8 cellular contexts compared by ENCODE assay signal in the genomic region with DNA sequence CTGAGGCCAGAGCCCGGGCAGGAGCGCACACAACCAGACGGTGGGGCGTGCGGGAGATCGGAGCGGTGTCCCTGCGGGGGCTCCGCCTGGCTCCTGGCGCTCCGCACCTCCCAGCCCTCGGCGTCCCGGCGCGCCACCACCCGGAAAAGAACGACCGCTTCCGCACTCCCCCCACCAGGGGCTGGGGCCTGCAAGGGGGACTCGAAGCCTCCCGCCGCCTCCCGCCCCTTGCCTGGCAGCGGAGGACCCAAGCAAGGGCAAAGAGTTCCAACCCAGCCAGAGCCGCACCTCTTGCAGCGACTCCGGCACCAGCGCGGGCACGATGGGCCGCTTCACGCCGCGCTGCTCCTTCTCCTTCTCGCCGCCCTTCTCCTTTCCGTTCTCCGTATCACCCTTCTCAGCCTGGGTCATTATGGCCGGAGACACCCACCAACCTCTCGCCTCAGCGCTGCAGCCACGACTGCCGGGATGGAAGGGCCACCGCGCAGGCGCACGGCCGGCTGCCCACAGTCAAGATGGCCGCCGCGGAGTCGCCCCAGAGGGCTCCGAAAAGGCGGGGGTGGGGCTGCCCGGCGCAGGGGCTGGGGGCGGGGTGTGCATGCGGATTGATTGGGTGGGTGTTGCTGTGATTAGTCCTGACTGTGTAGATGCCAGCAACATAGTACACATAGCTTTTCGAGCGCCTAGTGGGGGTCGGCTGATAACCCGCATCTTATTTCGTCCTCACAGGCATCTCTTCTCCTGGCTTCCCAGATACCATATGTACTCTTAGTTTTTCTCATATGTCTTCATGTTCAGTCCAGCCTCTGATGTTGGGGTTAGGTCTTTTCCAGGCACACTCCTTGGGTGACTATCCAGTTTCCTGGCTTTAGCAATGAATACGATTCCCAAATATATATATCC. TPM values are rescaled to one million over a fixed set of nuclear protein-coding genes. Genes with fewer than 3 reads are reported as not detected.
DNase-seq lines count a peak whose midpoint lies in the region; ATAC-seq and TF ChIP-seq lines count a peak whose summit lies in the region.

A gene with protein sequence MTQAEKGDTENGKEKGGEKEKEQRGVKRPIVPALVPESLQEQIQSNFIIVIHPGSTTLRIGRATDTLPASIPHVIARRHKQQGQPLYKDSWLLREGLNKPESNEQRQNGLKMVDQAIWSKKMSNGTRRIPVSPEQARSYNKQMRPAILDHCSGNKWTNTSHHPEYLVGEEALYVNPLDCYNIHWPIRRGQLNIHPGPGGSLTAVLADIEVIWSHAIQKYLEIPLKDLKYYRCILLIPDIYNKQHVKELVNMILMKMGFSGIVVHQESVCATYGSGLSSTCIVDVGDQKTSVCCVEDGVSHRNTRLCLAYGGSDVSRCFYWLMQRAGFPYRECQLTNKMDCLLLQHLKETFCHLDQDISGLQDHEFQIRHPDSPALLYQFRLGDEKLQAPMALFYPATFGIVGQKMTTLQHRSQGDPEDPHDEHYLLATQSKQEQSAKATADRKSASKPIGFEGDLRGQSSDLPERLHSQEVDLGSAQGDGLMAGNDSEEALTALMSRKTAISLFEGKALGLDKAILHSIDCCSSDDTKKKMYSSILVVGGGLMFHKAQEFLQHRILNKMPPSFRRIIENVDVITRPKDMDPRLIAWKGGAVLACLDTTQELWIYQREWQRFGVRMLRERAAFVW (minus strand): TSS at position 462 of the 903 bp plus-strand sequence. CDS start 51 bp downstream, at position 411.

- H3K4me1 ChIP-seq in NT2/D1 (ENCODE audit: insufficient read depth, insufficient read length) (peaks cover 3% of the 10 kb centered on the region), endodermal cell (ENCODE audit: control insufficient read depth, insufficient read depth, low read length) (peaks cover 3% of the 10 kb centered on the region)

- H3K4me3 Mint-ChIP-seq in CD4-positive, alpha-beta T cell: peak within 1 kb of the TSS; percentile 100
- peak within 1 kb of the TSS; percentile 97 for H3K4me3 Mint-ChIP-seq in activated CD8-positive, alpha-beta memory T cell treated with anti-CD3 and anti-CD28 coated beads, Interleukin-2, amount 10 ng/mL, durations not matched to agents 7 days and 5 days
- peak within 1 kb of the TSS; percentile 96 for H3K4me3 Mint-ChIP-seq in endodermal cell

- POLR2A ChIA-PET in CD4-positive, alpha-beta T cell (lab: Charles Lee): interaction anchor here (1.2 to 4.7 kb wide), 2 partner anchors 10 to 535 kb away, joined by 4 to 53 read pairs; a partner anchor contains a TSS

- H3K9ac ChIP-seq in NT2/D1 (ENCODE audit: insufficient read length, low read depth) (peak within 1 kb of the TSS; percentile 100), endodermal cell (ENCODE audit: extremely low read depth, low read length, poor library complexity, severe bottlenecking) (peak within 1 kb of the TSS; percentile 89)

- intact Hi-C loops in CD4-positive, alpha-beta T cell (cut with DNase I, micrococcal nuclease): loop anchor here in 1 of 2 experiments (1.0 to 10.0 kb wide), 4 partner anchors 8 to 757 kb away; a partner anchor contains a TSS

- CTCF ChIA-PET in CD4-positive, alpha-beta T cell (lab: Charles Lee): interaction anchor here (1.2 kb wide), 1 partner anchor 8 kb away, joined by 3 read pairs; no protein-coding TSS in a partner anchor
- CTCF ChIA-PET in activated CD8-positive, alpha-beta memory T cell treated with anti-CD3 and anti-CD28 coated beads, Interleukin-2, amount 10 ng/mL, durations not matched to agents 7 days and 5 days (lab: Charles Lee): interaction anchor here (1.0 kb wide), 2 partner anchors 9 to 171 kb away, joined by 3 to 4 read pairs; no protein-coding TSS in a partner anchor

- peaks cover 78% of the 10 kb centered on the region for H3K36me3 Mint-ChIP-seq in CD4-positive, alpha-beta T cell (ENCODE audit: low read depth)
- peaks cover 41% of the 10 kb centered on the region for H3K36me3 Mint-ChIP-seq in activated CD8-positive, alpha-beta memory T cell treated with anti-CD3 and anti-CD28 coated beads, Interleukin-2, amount 10 ng/mL, durations not matched to agents 7 days and 5 days
- peaks cover 40% of the 10 kb centered on the region for H3K36me3 Mint-ChIP-seq in endodermal cell (ENCODE audit: low read depth)

- no peaks in the 10 kb centered on the region for H3K9me3 Mint-ChIP-seq in CD4-positive, alpha-beta T cell
- no peaks in the 10 kb centered on the region for H3K9me3 Mint-ChIP-seq in activated CD8-positive, alpha-beta memory T cell treated with anti-CD3 and anti-CD28 coated beads, Interleukin-2, amount 10 ng/mL, durations not matched to agents 7 days and 5 days (ENCODE audit: low read depth)
- no peaks in the 10 kb centered on the region for H3K9me3 Mint-ChIP-seq in endodermal cell

- H3K27ac ChIP-seq in CD4-positive, alpha-beta T cell (ENCODE audit: low read depth, low read length): peak within 1 kb of the TSS; percentile 78
- H3K27ac ChIP-seq in endodermal cell (ENCODE audit: low read depth, low read length): peak within 1 kb of the TSS; percentile 80

- H3K4me1 Mint-ChIP-seq in CD4-positive, alpha-beta T cell (ENCODE audit: low read depth): peaks cover 44% of the 10 kb centered on the region
- H3K4me1 Mint-ChIP-seq in activated CD8-positive, alpha-beta memory T cell treated with anti-CD3 and anti-CD28 coated beads, Interleukin-2, amount 10 ng/mL, durations not matched to agents 7 days and 5 days: peaks cover 22% of the 10 kb centered on the region
- peaks cover 11% of the 10 kb centered on the region for H3K4me1 Mint-ChIP-seq in endodermal cell

- ATAC-seq in CD4-positive, alpha-beta T cell (ENCODE audit: poor library complexity): peak; percentile 88
- ATAC-seq in GM19397 (IDR thresholded peaks at IDR 0.05; ENCODE audit: unreplicated experiment) (peak; percentile 85), HG03565 (IDR thresholded peaks at IDR 0.05; ENCODE audit: unreplicated experiment) (peak; percentile 69)
- ATAC-seq in activated CD8-positive, alpha-beta memory T cell treated with anti-CD3 and anti-CD28 coated beads, Interleukin-2, amount 10 ng/mL, durations not matched to agents 7 days and 5 days: peak; percentile 94

- H3K36me3 ChIP-seq in NT2/D1 (ENCODE audit: insufficient read depth, insufficient read length, low read length) (peaks cover 71% of the 10 kb centered on the region), endodermal cell (ENCODE audit: control insufficient read depth, insufficient read depth, low read length) (peaks cover 61% of the 10 kb centered on the region)

- no peaks in the 10 kb centered on the region for H3K9me3 ChIP-seq in CD4-positive, alpha-beta T cell (ENCODE audit: control insufficient read depth, low read length)
- no peaks in the 10 kb centered on the region for H3K9me3 ChIP-seq in NT2/D1 (ENCODE audit: insufficient read depth, low read length)
- H3K9me3 ChIP-seq in endodermal cell (ENCODE audit: control insufficient read depth, low read length): no peaks in the 10 kb centered on the region

- no peak for TF ChIP-seq CTCF in CD4-positive, alpha-beta T cell (IDR thresholded peaks at IDR 0.05)
- TF ChIP-seq CTCF in endodermal cell (conservative IDR thresholded peaks at IDR 0.05): peak; percentile 55

- no peaks in the 10 kb centered on the region for H3K27me3 Mint-ChIP-seq in CD4-positive, alpha-beta T cell
- H3K27me3 Mint-ChIP-seq in activated CD8-positive, alpha-beta memory T cell treated with anti-CD3 and anti-CD28 coated beads, Interleukin-2, amount 10 ng/mL, durations not matched to agents 7 days and 5 days: no peaks in the 10 kb centered on the region
- H3K27me3 Mint-ChIP-seq in endodermal cell (ENCODE audit: insufficient read depth): no peaks in the 10 kb centered on the region

- H3K4me3 ChIP-seq in NT2/D1 (ENCODE audit: insufficient read length, low read depth): peak within 1 kb of the TSS; percentile 97
- peak within 1 kb of the TSS; percentile 98 for H3K4me3 ChIP-seq in endodermal cell (ENCODE audit: low read length)

- 2 to 23% methylated on average over 4 to 65 of the region's 65 CpGs for WGBS in endodermal cell (ENCODE audit: insufficient coverage in 1 of 2, insufficient read length in 1 of 2), 2 experiments

- H3K27me3 ChIP-seq in CD4-positive, alpha-beta T cell (ENCODE audit: control insufficient read depth, insufficient read depth, low read length): no peaks in the 10 kb centered on the region
- H3K27me3 ChIP-seq in NT2/D1 (ENCODE audit: insufficient read depth, insufficient read length): no peaks in the 10 kb centered on the region
- H3K27me3 ChIP-seq in endodermal cell (ENCODE audit: control insufficient read depth, insufficient read depth, low read length, poor library complexity, severe bottlenecking): no peaks in the 10 kb centered on the region

- peak within 1 kb of the TSS; percentile 93 for H3K27ac Mint-ChIP-seq in CD4-positive, alpha-beta T cell
- peak within 1 kb of the TSS; percentile 95 for H3K27ac Mint-ChIP-seq in activated CD8-positive, alpha-beta memory T cell treated with anti-CD3 and anti-CD28 coated beads, Interleukin-2, amount 10 ng/mL, durations not matched to agents 7 days and 5 days
- peak within 1 kb of the TSS; percentile 98 for H3K27ac Mint-ChIP-seq in endodermal cell

- DNase-seq in CD4-positive, alpha-beta T cell: peak; percentile 73 to 87 (median 80)
- peak; percentile 74 for DNase-seq in NT2/D1 (ENCODE audit: low read depth, low spot score)
- DNase-seq in activated CD8-positive, alpha-beta memory T cell treated with anti-CD3 and anti-CD28 coated beads, Interleukin-2, amount 10 ng/mL, durations not matched to agents 7 days and 5 days: peak; percentile 89
- peak; percentile 97 for DNase-seq in endodermal cell
- peak; percentile 96 for DNase-seq in mesenteric fat pad (ENCODE audit: low spot score)
- peak; percentile 64 for DNase-seq in stimulated activated CD8-positive, alpha-beta memory T cell treated with anti-CD3 and anti-CD28 coated beads, Interleukin-15, amount 100 ng/mL, for 1 hour (ENCODE audit: low read depth)

RNA-seq across cellular contexts. Expression of the gene that starts here (rescaled TPM):
- 10 to 100 TPM; 13.7 to 14.3 TPM for total RNA-seq in CD4-positive, alpha-beta T cell
- 10 to 100 TPM; 28.9 to 42.2 TPM for total RNA-seq in activated CD8-positive, alpha-beta memory T cell treated with anti-CD3 and anti-CD28 coated beads, Interleukin-2, amount 10 ng/mL, durations not matched to agents 7 days and 5 days
- total RNA-seq in endodermal cell (10 to 100 TPM; 32.9 to 41.6 TPM), mesenteric fat pad (19.5 TPM)
- 30.4 TPM for polyA plus RNA-seq in endodermal cell (2013, experiment 1 of 2)
- polyA plus RNA-seq in endodermal cell (2013, experiment 2 of 2): 26.7 TPM

Comparison
In these comparisons a context has a peak if more than half of its experiments do, and no peak if none do; other contexts are left out.
1. Peak in every context shown above with its lines: DNase-seq, ATAC-seq, H3K4me3 ChIP-seq and H3K27ac ChIP-seq.